1 cellular context compared by ENCODE assay signal in the genomic region with DNA sequence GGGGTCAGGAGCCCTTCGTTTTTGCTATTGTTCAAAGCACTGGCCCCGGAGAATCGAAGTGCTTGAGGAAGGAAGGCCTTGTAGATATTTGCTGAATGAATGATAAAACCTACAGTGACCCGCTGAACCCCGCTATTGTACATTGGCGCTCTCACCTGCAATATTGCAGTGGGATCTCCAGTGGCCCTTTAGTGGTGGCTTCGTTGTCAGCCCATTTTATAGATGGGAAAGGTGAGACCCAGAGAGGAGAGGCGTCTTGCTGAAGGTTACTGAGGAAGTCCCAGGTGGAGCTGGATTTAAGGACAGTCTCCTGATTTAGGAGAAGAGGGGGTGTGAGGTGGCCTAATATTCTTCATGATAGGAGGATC.
TF ChIP-seq lines count a peak whose summit lies in the region.

No MANE protein-coding gene starts in this region.

TF ChIP-seq in IMR-90, 13 proteins besides CTCF, POLR2A, EP300 and RAD21 (continued from another document):
- 0 out of 2 replicates have a peak, but pooled peaks have one; percentile 4 for TF ChIP-seq MAZ (IDR thresholded peaks at IDR 0.05; ENCODE audit: borderline replicate concordance, low read depth, low read length)
